In the genomic region with DNA sequence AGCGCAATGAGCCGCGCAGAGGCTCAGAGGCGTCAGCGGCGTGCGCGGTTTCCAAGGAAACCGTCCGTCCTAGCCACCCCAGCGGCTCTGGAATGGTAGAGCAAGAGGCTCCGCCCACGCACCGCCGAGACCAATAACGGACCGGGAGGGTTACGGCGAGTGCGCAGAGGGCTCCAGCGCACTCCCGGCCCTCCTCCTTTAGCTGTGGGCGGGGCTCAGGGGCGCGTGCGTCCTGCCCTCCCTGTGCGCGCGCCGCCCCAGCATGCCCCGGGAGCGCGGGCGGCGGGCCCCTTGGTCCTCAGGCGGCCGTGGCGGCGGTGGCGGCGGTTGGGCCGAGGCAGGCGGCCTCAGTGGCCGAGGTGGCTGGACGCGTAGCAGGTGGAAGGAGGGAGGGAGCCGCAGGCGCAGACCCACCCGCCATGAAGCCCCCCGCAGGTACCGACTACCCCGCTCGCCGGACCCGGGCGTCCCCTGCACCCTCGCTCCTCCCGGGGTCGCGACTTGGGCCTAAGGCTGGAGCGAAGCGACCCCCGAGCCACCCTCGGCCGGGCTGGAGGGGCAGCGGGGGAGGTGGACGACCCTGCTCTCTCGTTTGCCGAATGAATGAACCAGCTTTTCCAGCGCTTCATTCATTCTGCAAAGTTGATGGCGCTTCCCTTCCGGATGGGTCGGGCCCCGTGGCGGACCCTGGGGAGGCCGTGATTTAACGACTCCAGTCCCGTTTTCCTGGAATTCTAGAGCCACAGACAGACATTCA, we compare ENCODE assay signal across 8 cellular contexts. TPM values are rescaled to one million over a fixed set of nuclear protein-coding genes. Genes with fewer than 3 reads are reported as not detected.
DNase-seq lines count a peak whose midpoint lies in the region; ATAC-seq and TF ChIP-seq lines count a peak whose summit lies in the region.

TSS of gene THOP1 (plus strand) at position 260 of the 757 bp plus-strand sequence. CDS start at position 420, 160 bp downstream.

- no peaks in the 10 kb centered on the region for H3K27me3 Mint-ChIP-seq in activated naive CD8-positive, alpha-beta T cell treated with anti-CD3 and anti-CD28 coated beads, Interleukin-2, amount 10 ng/mL, durations not matched to agents 7 days and 5 days
- no peaks in the 10 kb centered on the region for H3K27me3 Mint-ChIP-seq in osteocyte (ENCODE audit: unreplicated experiment)

- no peaks in the 10 kb centered on the region for H3K9me3 ChIP-seq in SU-DHL-6 (ENCODE audit: insufficient read depth, low read length)
- no peaks in the 10 kb centered on the region for H3K9me3 ChIP-seq in thymus (ENCODE audit: control insufficient read depth)

- peak within 1 kb of the TSS; percentile 89 for H3K4me3 Mint-ChIP-seq in activated naive CD8-positive, alpha-beta T cell treated with anti-CD3 and anti-CD28 coated beads, Interleukin-2, amount 10 ng/mL, durations not matched to agents 7 days and 5 days
- peak within 1 kb of the TSS; percentile 93 for H3K4me3 Mint-ChIP-seq in osteocyte (ENCODE audit: unreplicated experiment)

- no peaks in the 10 kb centered on the region for H3K36me3 ChIP-seq in SU-DHL-6 (ENCODE audit: low read length)
- peaks cover 8% of the 10 kb centered on the region for H3K36me3 ChIP-seq in thymus (ENCODE audit: control insufficient read depth, insufficient read depth)

- H3F3A ChIP-seq in SU-DHL-6 (ENCODE audit: insufficient read depth), result peaks cover 13% of the 10 kb centered on the region

- WGBS in thymus, result under 1% methylated on average over 78 of the region's 78 CpGs

- POLR2A ChIA-PET in GM10248 (lab: Yijun Ruan, JAX), result interaction anchor here (1.0 to 1.1 kb wide), 2 partner anchors 165 to 310 kb away, joined by 3 to 5 read pairs; partner anchors contain the start of gene GADD45B
- POLR2A ChIA-PET in activated naive CD8-positive, alpha-beta T cell treated with anti-CD3 and anti-CD28 coated beads, Interleukin-2, amount 10 ng/mL, durations not matched to agents 7 days and 5 days (lab: Charles Lee), result interaction anchor here (1.0 to 1.4 kb wide), 6 partner anchors 10 to 358 kb away, joined by 3 to 8 read pairs (median 3); partner anchors contain the start of genes SLC39A3, TIMM13 and ZNF555

- CTCF ChIA-PET in GM10248 (lab: Yijun Ruan, JAX), result interaction anchor here (1.0 to 1.4 kb wide), 2 partner anchors 137 to 165 kb away, joined by 4 to 6 read pairs; no protein-coding TSS in a partner anchor

- H3K9ac ChIP-seq in SU-DHL-6 (ENCODE audit: low read length), result peak within 1 kb of the TSS; percentile 97

- H3K4me1 ChIP-seq in thymus (ENCODE audit: control insufficient read depth, insufficient read depth, low read length), result peaks cover 23% of the 10 kb centered on the region

- H2AFZ ChIP-seq in SU-DHL-6 (ENCODE audit: low read depth, low read length, severe bottlenecking), result peak within 1 kb of the TSS; percentile 75

- H3K4me3 ChIP-seq in SU-DHL-6 (ENCODE audit: insufficient read depth, low read length, poor library complexity, severe bottlenecking) (peak within 1 kb of the TSS; percentile 98), thymus (ENCODE audit: low read length) (peak within 1 kb of the TSS; percentile 89)

- H3K9me2 ChIP-seq in SU-DHL-6 (replicated peaks; ENCODE audit: insufficient read depth, low read length), result no peaks in the 10 kb centered on the region

- H3K27me3 ChIP-seq in SU-DHL-6 (ENCODE audit: low read length) (no peaks in the 10 kb centered on the region), thymus (ENCODE audit: control insufficient read depth, insufficient read depth) (no peaks in the 10 kb centered on the region)

- DNase-seq in GM10248 (ENCODE audit: extremely low spot score), result peak; percentile 98
- peak; percentile 96 for DNase-seq in NCI-H128 (lab: John Stamatoyannopoulos, UW; ENCODE audit: unreplicated experiment)
- peak; percentile 97 for DNase-seq in activated naive CD8-positive, alpha-beta T cell treated with anti-CD3 and anti-CD28 coated beads, Interleukin-2, amount 10 ng/mL, durations not matched to agents 7 days and 5 days
- peak; percentile 97 to 100 (median 99) for DNase-seq in head of caudate nucleus
- DNase-seq in osteocyte (ENCODE audit: extremely low spot score, unreplicated experiment), result peak; percentile 99

- H3K27ac Mint-ChIP-seq in activated naive CD8-positive, alpha-beta T cell treated with anti-CD3 and anti-CD28 coated beads, Interleukin-2, amount 10 ng/mL, durations not matched to agents 7 days and 5 days, result peak within 1 kb of the TSS; percentile 61
- peak within 1 kb of the TSS; percentile 98 for H3K27ac Mint-ChIP-seq in osteocyte (ENCODE audit: unreplicated experiment)

- H4K20me1 ChIP-seq in SU-DHL-6 (ENCODE audit: low read depth, low read length), result no peaks in the 10 kb centered on the region; the same call in 1 of the 2 replicates

- intact Hi-C loops in head of caudate nucleus (cut with DNase I), result no loop called here

- H3K79me2 ChIP-seq in SU-DHL-6 (ENCODE audit: insufficient read depth, low read length), result peaks cover 75% of the 10 kb centered on the region

- ATAC-seq in HG02642 (IDR thresholded peaks at IDR 0.05; ENCODE audit: poor library complexity, unreplicated experiment), result peak; percentile 74
- ATAC-seq in activated naive CD8-positive, alpha-beta T cell treated with anti-CD3 and anti-CD28 coated beads, Interleukin-2, amount 10 ng/mL, durations not matched to agents 7 days and 5 days (ENCODE audit: low read depth), result peak; percentile 90

- TF ChIP-seq CTCF in GM10248 (IDR thresholded peaks at IDR 0.05; ENCODE audit: control extremely low read depth, extremely low read depth, low read depth, missing control alignments), result no peak
- no peak for TF ChIP-seq CTCF in SU-DHL-6 (IDR thresholded peaks at IDR 0.05; ENCODE audit: insufficient read depth, low read length, poor library complexity, severe bottlenecking)
- TF ChIP-seq CTCF in osteocyte (IDR thresholded peaks at IDR 0.05), result no peak

- H3K4me2 ChIP-seq in SU-DHL-6 (ENCODE audit: low read depth, low read length, poor library complexity, severe bottlenecking), result peak within 1 kb of the TSS; percentile 94

- H3K9me3 Mint-ChIP-seq in activated naive CD8-positive, alpha-beta T cell treated with anti-CD3 and anti-CD28 coated beads, Interleukin-2, amount 10 ng/mL, durations not matched to agents 7 days and 5 days, result no peaks in the 10 kb centered on the region
- H3K9me3 Mint-ChIP-seq in osteocyte (ENCODE audit: unreplicated experiment), result no peaks in the 10 kb centered on the region

- H3K36me3 Mint-ChIP-seq in activated naive CD8-positive, alpha-beta T cell treated with anti-CD3 and anti-CD28 coated beads, Interleukin-2, amount 10 ng/mL, durations not matched to agents 7 days and 5 days, result no peaks in the 10 kb centered on the region
- H3K36me3 Mint-ChIP-seq in osteocyte (ENCODE audit: unreplicated experiment), result no peaks in the 10 kb centered on the region

- peak within 1 kb of the TSS; percentile 62 for H3K27ac ChIP-seq in SU-DHL-6 (ENCODE audit: low read depth, low read length)
- H3K27ac ChIP-seq in thymus (ENCODE audit: low read depth), result peak within 1 kb of the TSS; percentile 86

- H3K4me1 Mint-ChIP-seq in activated naive CD8-positive, alpha-beta T cell treated with anti-CD3 and anti-CD28 coated beads, Interleukin-2, amount 10 ng/mL, durations not matched to agents 7 days and 5 days, result peaks cover 29% of the 10 kb centered on the region
- peaks cover 35% of the 10 kb centered on the region for H3K4me1 Mint-ChIP-seq in osteocyte (ENCODE audit: unreplicated experiment)

RNA-seq across cellular contexts. Expression of gene THOP1, which starts in this region (rescaled TPM):
- total RNA-seq in activated naive CD8-positive, alpha-beta T cell treated with anti-CD3 and anti-CD28 coated beads, Interleukin-2, amount 10 ng/mL, durations not matched to agents 7 days and 5 days, result 10 to 100 TPM; 73.2 to 78.8 TPM
- total RNA-seq in osteocyte, result 43.4 and 45.2 TPM in 2 replicates
- 93.9 TPM for polyA plus RNA-seq in thymus

Comparison
In these comparisons a context has a peak if more than half of its experiments do, and no peak if none do; other contexts are left out.
1. Peak in every context shown above with its lines: DNase-seq, ATAC-seq, H3K4me3 ChIP-seq and H3K27ac ChIP-seq.